In the genomic region with DNA sequence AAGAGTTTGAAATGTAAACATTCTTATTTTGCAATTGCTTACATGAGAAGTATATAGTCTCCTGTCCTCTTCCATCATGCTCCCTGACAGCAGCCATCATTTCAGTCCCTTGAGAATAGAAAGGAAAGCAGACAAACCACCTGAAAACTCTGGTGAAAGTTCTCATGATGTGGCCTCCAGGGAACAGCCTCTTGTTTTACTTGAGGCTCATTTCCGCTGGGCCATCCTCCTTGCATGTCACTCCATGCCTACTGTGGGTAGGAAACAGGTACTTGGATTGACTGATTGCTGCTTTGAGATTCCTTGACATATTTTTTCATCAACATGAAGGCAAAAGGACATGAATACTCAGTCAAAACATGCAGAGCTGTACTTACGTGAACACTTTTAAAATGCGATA, we compare ENCODE assay signal across 17 cellular contexts. TPM values are rescaled to one million over a fixed set of nuclear protein-coding genes. Genes with fewer than 3 reads are reported as not detected.
A peak's percentile ranks its signal among the peaks of the same experiment; 100 is the strongest.
DNase-seq lines count a peak whose midpoint lies in the region; ATAC-seq and TF ChIP-seq lines count a peak whose summit lies in the region.
"Had no signal": no experiment of that assay in that cellular context is flagged by ENCODE, and none has a peak within 500 bp of the region (broad histone marks: within the 10 kb centered on the region; RNA-seq: fewer than 3 reads in every experiment).

No MANE protein-coding gene starts in this region.

- H3K14ac ChIP-seq in trophoblast cell (ENCODE audit: low read length) = no peak overlapping the region

- H4K8ac ChIP-seq in trophoblast cell (ENCODE audit: low read depth, low read length) = no peak overlapping the region

- H3K36me3 ChIP-seq in trophoblast cell (ENCODE audit: control insufficient read depth in 1 of 2, insufficient read depth in 2 of 2, low read length in 2 of 2) = no peaks in the 10 kb centered on the region
- H3K36me3 ChIP-seq: HAP-1 had no signal

- no CpG with 5 or more reads among the region's 3 CpGs for whole genome bisulfite sequencing in trophoblast cell (ENCODE audit: extremely low coverage, insufficient coverage, insufficient read length)

- H3K23ac ChIP-seq in trophoblast cell (ENCODE audit: low read length) = no peak overlapping the region

- H3K27me3 Mint-ChIP-seq in WTC11 (ENCODE audit: low read depth) (no peaks in the 10 kb centered on the region), endothelial cell (ENCODE audit: unreplicated experiment) (no peaks in the 10 kb centered on the region)
- H3K27me3 Mint-ChIP-seq: CD4-positive, alpha-beta memory T cell; T-cell had no signal

- no peak overlapping the region for H2AFZ ChIP-seq in trophoblast cell (ENCODE audit: insufficient read depth, low read length, poor library complexity)

- no peak overlapping the region for H3K4me2 ChIP-seq in trophoblast cell (ENCODE audit: low read length)

- no peak for TF ChIP-seq CTCF in WTC11 (IDR thresholded peaks at IDR 0.05)
- TF ChIP-seq CTCF in coronary artery (IDR thresholded peaks at IDR 0.05) = no peak
- TF ChIP-seq CTCF in endothelial cell (IDR thresholded peaks at IDR 0.05; ENCODE audit: unreplicated experiment) = no peak

- no peak overlapping the region for H3K4ac ChIP-seq in trophoblast cell (ENCODE audit: low read depth, low read length)

- no peak overlapping the region for H2BK12ac ChIP-seq in trophoblast cell (ENCODE audit: low read length)

- peak overlapping the region; percentile 67; the same call in 1 of the 2 replicates for H3K27ac Mint-ChIP-seq in WTC11
- H3K27ac Mint-ChIP-seq in endothelial cell (ENCODE audit: unreplicated experiment) = no peak overlapping the region
- H3K27ac Mint-ChIP-seq: CD4-positive, alpha-beta memory T cell; T-cell had no signal

- no peaks in the 10 kb centered on the region for H3K79me2 ChIP-seq in trophoblast cell (ENCODE audit: control insufficient read depth, insufficient read depth, low read length, poor library complexity)

- CTCF ChIA-PET in WTC11 (lab: Charles Lee) = interaction anchor here (1.3 kb wide), 1 partner anchor 229 kb away, joined by 3 read pairs; no protein-coding TSS in a partner anchor

- H3K9ac ChIP-seq in trophoblast cell (ENCODE audit: low read length) = no peak overlapping the region

- no peaks in the 10 kb centered on the region for H3K79me1 ChIP-seq in trophoblast cell (ENCODE audit: low read length)

- H3K18ac ChIP-seq in trophoblast cell (ENCODE audit: low read length) = no peak overlapping the region

- H4K91ac ChIP-seq in trophoblast cell (ENCODE audit: low read depth, low read length) = no peak overlapping the region

- no peaks in the 10 kb centered on the region for H3K27me3 ChIP-seq in trophoblast cell (ENCODE audit: insufficient read depth, low read length)

- H3K4me1 ChIP-seq in trophoblast cell (ENCODE audit: control insufficient read depth in 1 of 2, insufficient read depth in 2 of 2, low read length in 2 of 2) = no peaks in the 10 kb centered on the region

- peak; percentile 41; the same call in 1 of the 2 replicates for ATAC-seq in WTC11
- ATAC-seq: Panc1, Right ventricle myocardium inferior, T-cell had no signal

- H3K9me3 Mint-ChIP-seq in WTC11 = no peaks in the 10 kb centered on the region
- H3K9me3 Mint-ChIP-seq in endothelial cell (ENCODE audit: unreplicated experiment) = no peaks in the 10 kb centered on the region
- H3K9me3 Mint-ChIP-seq: T-cell had no signal

- H2BK120ac ChIP-seq in trophoblast cell (ENCODE audit: insufficient read depth, low read length, poor library complexity) = no peak overlapping the region

- no peak overlapping the region for H2AK5ac ChIP-seq in trophoblast cell (ENCODE audit: low read length)

- H3K9me3 ChIP-seq in trophoblast cell (ENCODE audit: insufficient read depth, low read depth, low read length) = no peaks in the 10 kb centered on the region
- H3K9me3 ChIP-seq: HAP-1 had no signal

- no peak overlapping the region for H2BK5ac ChIP-seq in trophoblast cell (ENCODE audit: low read depth, low read length, poor library complexity)

- H3K4me3 ChIP-seq in trophoblast cell (ENCODE audit: low read depth, low read length) (no peak overlapping the region), coronary artery (no peak overlapping the region)
- H3K4me3 ChIP-seq: HAP-1 had no signal

- H3K4me3 Mint-ChIP-seq in WTC11 (0 out of 2 replicates have a peak overlapping the region, but pooled peaks have one; percentile 15), endothelial cell (ENCODE audit: unreplicated experiment) (no peak overlapping the region)
- H3K4me3 Mint-ChIP-seq: CD4-positive, alpha-beta memory T cell; T-cell had no signal

- in situ Hi-C loops in G401 (cut with HindIII; ENCODE audit: low sequenced_read_pairs) = no loop called here

- POLR2A ChIA-PET in WTC11 (lab: Charles Lee) = no interaction called here

- H4K12ac ChIP-seq in trophoblast cell (ENCODE audit: low read depth, low read length) = peak overlapping the region; percentile 62

- peaks cover 75% of the 10 kb centered on the region for H3K4me1 Mint-ChIP-seq in WTC11
- peaks cover 8% of the 10 kb centered on the region for H3K4me1 Mint-ChIP-seq in endothelial cell (ENCODE audit: unreplicated experiment)
- H3K4me1 Mint-ChIP-seq: CD4-positive, alpha-beta memory T cell; T-cell had no signal

- H3K27ac ChIP-seq in trophoblast cell (ENCODE audit: low read depth, low read length) = no peak overlapping the region
- no peak overlapping the region for H3K27ac ChIP-seq in coronary artery

- H3K36me3 Mint-ChIP-seq in WTC11 (no peaks in the 10 kb centered on the region), endothelial cell (ENCODE audit: low read depth, unreplicated experiment) (no peaks in the 10 kb centered on the region)
- H3K36me3 Mint-ChIP-seq: CD4-positive, alpha-beta memory T cell; T-cell had no signal

- DNase-seq in NCI-H2171 treated with DMSO at 0.1 percent for 48 hours (lab: John Stamatoyannopoulos, UW) (peak; percentile 22), NCI-H2171 (lab: John Stamatoyannopoulos, UW) (no peak), G401 (ENCODE audit: low spot score) (peak; percentile 57), WTC11 (ENCODE audit: low spot score) (no peak), trophoblast cell (no peak), coronary artery (ENCODE audit: low spot score) (no peak), endothelial cell (ENCODE audit: low spot score) (no peak)
- DNase-seq in stimulated activated CD8-positive, alpha-beta memory T cell treated with anti-CD3 and anti-CD28 coated beads, Interleukin-4, amount 100 ng/mL, for 48 hours = no peak
- DNase-seq: AML-193; CD4-positive, alpha-beta memory T cell; MV-4-11; NCI-H1417 treated with DMSO at 0.1 percent for 48 hours; NCI-H524; T-cell had no signal

TF ChIP-seq in WTC11, 78 proteins besides CTCF, POLR2A, EP300 and RAD21 (continues in another document):
- TF ChIP-seq ZNF138 (CRISPR knock-in tag; conservative IDR thresholded peaks at IDR 0.05) = no peak
- TF ChIP-seq, protein P1, sequence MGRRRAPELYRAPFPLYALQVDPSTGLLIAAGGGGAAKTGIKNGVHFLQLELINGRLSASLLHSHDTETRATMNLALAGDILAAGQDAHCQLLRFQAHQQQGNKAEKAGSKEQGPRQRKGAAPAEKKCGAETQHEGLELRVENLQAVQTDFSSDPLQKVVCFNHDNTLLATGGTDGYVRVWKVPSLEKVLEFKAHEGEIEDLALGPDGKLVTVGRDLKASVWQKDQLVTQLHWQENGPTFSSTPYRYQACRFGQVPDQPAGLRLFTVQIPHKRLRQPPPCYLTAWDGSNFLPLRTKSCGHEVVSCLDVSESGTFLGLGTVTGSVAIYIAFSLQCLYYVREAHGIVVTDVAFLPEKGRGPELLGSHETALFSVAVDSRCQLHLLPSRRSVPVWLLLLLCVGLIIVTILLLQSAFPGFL (CRISPR knock-in tag; IDR thresholded peaks at IDR 0.05; ENCODE audit: borderline replicate concordance) = no peak
- no peak for TF ChIP-seq ATF2 (CRISPR knock-in tag; IDR thresholded peaks at IDR 0.05; ENCODE audit: borderline replicate concordance, low read depth)
- TF ChIP-seq, protein P2, sequence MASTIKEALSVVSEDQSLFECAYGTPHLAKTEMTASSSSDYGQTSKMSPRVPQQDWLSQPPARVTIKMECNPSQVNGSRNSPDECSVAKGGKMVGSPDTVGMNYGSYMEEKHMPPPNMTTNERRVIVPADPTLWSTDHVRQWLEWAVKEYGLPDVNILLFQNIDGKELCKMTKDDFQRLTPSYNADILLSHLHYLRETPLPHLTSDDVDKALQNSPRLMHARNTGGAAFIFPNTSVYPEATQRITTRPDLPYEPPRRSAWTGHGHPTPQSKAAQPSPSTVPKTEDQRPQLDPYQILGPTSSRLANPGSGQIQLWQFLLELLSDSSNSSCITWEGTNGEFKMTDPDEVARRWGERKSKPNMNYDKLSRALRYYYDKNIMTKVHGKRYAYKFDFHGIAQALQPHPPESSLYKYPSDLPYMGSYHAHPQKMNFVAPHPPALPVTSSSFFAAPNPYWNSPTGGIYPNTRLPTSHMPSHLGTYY (CRISPR knock-in tag; IDR thresholded peaks at IDR 0.05) = no peak

RNA-seq across cellular contexts. Expression of gene SYT1, which starts 6.0 kb away (rescaled TPM):
- total RNA-seq in G401 (2014; rRNA removed; shearing (Covaris generic)) = not detected in 2 replicates
- 34.7 to 45.2 TPM (median 36.0 TPM) in 3 replicates for total RNA-seq in WTC11 (2021)
- 1.1 and 1.4 TPM in 2 replicates for polyA plus RNA-seq in trophoblast cell (2013)
- 13.0 TPM for total RNA-seq in endothelial cell (ENCODE audit: unreplicated experiment)
- total RNA-seq: CD4-positive, alpha-beta memory T cell had no signal
- polyA plus RNA-seq: CD4-positive, alpha-beta memory T cell had no signal

Comparison
In these comparisons a context has a peak if more than half of its experiments do, and no peak if none do; other contexts are left out.
1. DNase-seq: peak in NCI-H2171 treated with DMSO at 0.1 percent for 48 hours (single experiment) and G401 (single experiment); none in NCI-H2171 (single experiment), WTC11 (single experiment), trophoblast cell (0 of 2), stimulated activated CD8-positive, alpha-beta memory T cell treated with anti-CD3 and anti-CD28 coated beads, Interleukin-4, amount 100 ng/mL, for 48 hours (single experiment), coronary artery (single experiment) and endothelial cell (single experiment).
2. RNA of gene SYT1, which starts 6.0 kb away (total RNA-seq): 34.7 to 45.2 TPM in WTC11 and 13.0 TPM in endothelial cell (single experiment); not detected in G401; every median in the first group is over 10 times any median in the second.